ENCODE assay signal across 22 cellular contexts in genomic region chr17:8387914-8388651, GRCh38. TPM values are rescaled to one million over a fixed set of nuclear protein-coding genes. Genes with fewer than 3 reads are reported as not detected.
"Had no signal": no experiment of that assay in that cellular context is flagged by ENCODE, and none has a peak within 500 bp of the region (broad histone marks: within the 10 kb centered on the region; RNA-seq: fewer than 3 reads in every experiment).

No MANE protein-coding gene starts in this region.

- H3K9me3 Mint-ChIP-seq: naive thymus-derived CD8-positive, alpha-beta T cell had no signal

- H3K27ac ChIP-seq: hepatocyte, left lung, transverse colon, VCaP had no signal

- H3K9me3 ChIP-seq: left lung, transverse colon had no signal

- DNase-seq: activated CD4-positive, alpha-beta T cell treated with anti-CD3 and anti-CD28 coated beads for 1 hour; activated CD4-positive, alpha-beta T cell treated with anti-CD3 and anti-CD28 coated beads, Interleukin-2, amount 50 U/mL, for 4 hours; activated naive CD4-positive, alpha-beta T cell treated with Interleukin-2 at 50 U/mL for 16 hours; aorta; cerebellar nuclear complex; effector CD8-positive, alpha-beta T cell; left lung; mammary epithelial cell; nucleus accumbens; stimulated activated CD4-positive, alpha-beta T cell treated with anti-CD3 and anti-CD28 coated beads, Interleukin-2, amount 100 ng/mL, for 48 hours; stimulated activated naive CD4-positive, alpha-beta T cell; T-helper 1 cell; transverse colon had no signal

- H3K36me3 ChIP-seq: left lung, transverse colon had no signal

- ATAC-seq: left lung; naive thymus-derived CD8-positive, alpha-beta T cell; SK-N-SH treated with all-trans-retinoic acid at 6 μM for 48 hours had no signal

- H3K27me3 Mint-ChIP-seq: naive thymus-derived CD8-positive, alpha-beta T cell had no signal

- H3K4me3 ChIP-seq: hepatocyte, left lung, transverse colon had no signal

- H3K27me3 ChIP-seq: hepatocyte, transverse colon had no signal

RNA-seq across cellular contexts. Expression of gene RNF222, which starts 9.5 kb away (rescaled TPM):
- total RNA-seq: aorta, hepatocyte, left lung, mucosa of gallbladder, posterior vena cava, skeletal muscle tissue, transverse colon had no signal
- polyA plus RNA-seq: aorta, hepatocyte had no signal

RNA-seq across cellular contexts. Expression of gene ODF4, which starts 48.4 kb away (rescaled TPM):
- total RNA-seq: aorta; epithelial cell of proximal tubule; hepatocyte; left lung; mammary epithelial cell; mucosa of gallbladder; naive thymus-derived CD8-positive, alpha-beta T cell; posterior vena cava; skeletal muscle tissue; transverse colon had no signal
- polyA plus RNA-seq: aorta; hepatocyte; keratinocyte; mammary epithelial cell; naive thymus-derived CD8-positive, alpha-beta T cell had no signal
